29 cellular contexts compared by ENCODE assay signal in genomic region chr19:32070101-32070500, GRCh38.
"Had no signal": no experiment of that assay in that cellular context is flagged by ENCODE, and none has a peak within 500 bp of the region (broad histone marks: within the 10 kb centered on the region; RNA-seq: fewer than 3 reads in every experiment).

No MANE protein-coding gene starts in this region.

- H3K4me1 ChIP-seq: pancreas, psoas muscle, right lobe of liver, sigmoid colon, stomach, thyroid gland, tibial nerve, upper lobe of left lung, vagina had no signal

- ATAC-seq: naive thymus-derived CD8-positive, alpha-beta T cell; pancreas; psoas muscle; right cardiac atrium; stimulated activated effector memory CD8-positive, alpha-beta T cell treated with anti-CD3 and anti-CD28 coated beads, Interleukin-12 subunit alpha, Interleukin-12 subunit beta, amount 100 ng/mL, for 72 hours; stimulated activated naive B cell treated with anti-CD40 and anti-IgM and Interleukin-4, amounts not matched to agents 10 μg/mL and 1 μg/mL and 100 μg/mL, for 72 hours had no signal

- H3K27me3 ChIP-seq: neural progenitor cell, neutrophil, right lobe of liver, stomach, thyroid gland, tibial nerve, upper lobe of left lung, vagina had no signal

- H3K4me3 Mint-ChIP-seq: naive B cell; naive thymus-derived CD8-positive, alpha-beta T cell; natural killer cell treated with Interleukin-12 subunit alpha and Interleukin-12 subunit beta and Interleukin-15 and Interleukin-18, amount 100 ng/mL, for 72 hours; nephron progenitor cell; neural progenitor cell; stimulated activated effector memory CD8-positive, alpha-beta T cell treated with anti-CD3 and anti-CD28 coated beads, Interleukin-12 subunit alpha, Interleukin-12 subunit beta, amount 100 ng/mL, for 72 hours; stimulated activated naive B cell treated with anti-CD40 and anti-IgM and Interleukin-4, amounts not matched to agents 10 μg/mL and 1 μg/mL and 100 μg/mL, for 72 hours; stimulated activated naive CD8-positive, alpha-beta T cell treated with anti-CD3 and anti-CD28 coated beads, Interleukin-15, Interleukin-2, amounts not matched to agents 100 ng/mL and 50 ng/mL, for 24 hours had no signal

- DNase-seq: naive B cell; naive thymus-derived CD8-positive, alpha-beta T cell; nephron progenitor cell; nucleus accumbens; pancreas; psoas muscle; right cardiac atrium; right lobe of liver; sigmoid colon; small intestine; stimulated activated CD4-positive, alpha-beta T cell treated with anti-CD3 and anti-CD28 coated beads, Interleukin-15, amount 100 ng/mL, for 24 hours; stimulated activated CD4-positive, alpha-beta T cell treated with anti-CD3 and anti-CD28 coated beads, Interleukin-2, amount 100 ng/mL, for 24 hours; stimulated activated CD4-positive, alpha-beta T cell treated with anti-CD3 and anti-CD28 coated beads, Interleukin-2, amount 100 ng/mL, for 48 hours; stimulated activated CD4-positive, alpha-beta T cell treated with anti-CD3 and anti-CD28 coated beads, Interleukin-4, amount 100 ng/mL, for 24 hours; stimulated activated naive B cell treated with anti-CD40 and anti-IgM and Interleukin-4, amounts not matched to agents 10 μg/mL and 1 μg/mL and 100 μg/mL, for 72 hours; stimulated activated naive CD4-positive, alpha-beta T cell treated with Interleukin-2 at 50 U/mL for 16 hours; stomach; thyroid gland; trophoblast cell had no signal

- H3K27ac Mint-ChIP-seq: naive B cell; natural killer cell treated with Interleukin-12 subunit alpha and Interleukin-12 subunit beta and Interleukin-15 and Interleukin-18, amount 100 ng/mL, for 72 hours; nephron progenitor cell; neural progenitor cell; progenitor cell of endocrine pancreas; stimulated activated effector memory CD8-positive, alpha-beta T cell treated with anti-CD3 and anti-CD28 coated beads, Interleukin-12 subunit alpha, Interleukin-12 subunit beta, amount 100 ng/mL, for 72 hours; stimulated activated naive B cell treated with anti-CD40 and anti-IgM and Interleukin-4, amounts not matched to agents 10 μg/mL and 1 μg/mL and 100 μg/mL, for 72 hours; stimulated activated naive CD8-positive, alpha-beta T cell treated with anti-CD3 and anti-CD28 coated beads, Interleukin-15, Interleukin-2, amounts not matched to agents 100 ng/mL and 50 ng/mL, for 24 hours had no signal

- H3K4me3 ChIP-seq: neural progenitor cell, pancreas, psoas muscle, right lobe of liver, sigmoid colon, stomach, thoracic aorta, thyroid gland, tibial nerve, upper lobe of left lung, vagina had no signal

- H3K9me3 Mint-ChIP-seq: natural killer cell treated with Interleukin-12 subunit alpha and Interleukin-12 subunit beta and Interleukin-15 and Interleukin-18, amount 100 ng/mL, for 72 hours; nephron progenitor cell; neural progenitor cell; stimulated activated effector memory CD8-positive, alpha-beta T cell treated with anti-CD3 and anti-CD28 coated beads, Interleukin-12 subunit alpha, Interleukin-12 subunit beta, amount 100 ng/mL, for 72 hours; stimulated activated naive B cell treated with anti-CD40 and anti-IgM and Interleukin-4, amounts not matched to agents 10 μg/mL and 1 μg/mL and 100 μg/mL, for 72 hours; stimulated activated naive CD8-positive, alpha-beta T cell treated with anti-CD3 and anti-CD28 coated beads, Interleukin-15, Interleukin-2, amounts not matched to agents 100 ng/mL and 50 ng/mL, for 24 hours had no signal

- H3K4me1 Mint-ChIP-seq: naive B cell; naive thymus-derived CD8-positive, alpha-beta T cell; nephron progenitor cell; stimulated activated effector memory CD8-positive, alpha-beta T cell treated with anti-CD3 and anti-CD28 coated beads, Interleukin-12 subunit alpha, Interleukin-12 subunit beta, amount 100 ng/mL, for 72 hours; stimulated activated naive B cell treated with anti-CD40 and anti-IgM and Interleukin-4, amounts not matched to agents 10 μg/mL and 1 μg/mL and 100 μg/mL, for 72 hours had no signal

- H2AFZ ChIP-seq: neural progenitor cell had no signal

- H3K36me3 Mint-ChIP-seq: naive B cell; naive thymus-derived CD8-positive, alpha-beta T cell; natural killer cell treated with Interleukin-12 subunit alpha and Interleukin-12 subunit beta and Interleukin-15 and Interleukin-18, amount 100 ng/mL, for 72 hours; neural progenitor cell; stimulated activated effector memory CD8-positive, alpha-beta T cell treated with anti-CD3 and anti-CD28 coated beads, Interleukin-12 subunit alpha, Interleukin-12 subunit beta, amount 100 ng/mL, for 72 hours; stimulated activated naive B cell treated with anti-CD40 and anti-IgM and Interleukin-4, amounts not matched to agents 10 μg/mL and 1 μg/mL and 100 μg/mL, for 72 hours had no signal

- H3K36me3 ChIP-seq: neural progenitor cell, neutrophil, pancreas, right lobe of liver, sigmoid colon, stomach, thoracic aorta, thyroid gland, tibial nerve, upper lobe of left lung, vagina had no signal

- H3K4me2 ChIP-seq: neural progenitor cell had no signal

- H3K27ac ChIP-seq: neural progenitor cell, neutrophil, pancreas, psoas muscle, right lobe of liver, sigmoid colon, stomach, thoracic aorta, thyroid gland, tibial nerve, upper lobe of left lung, vagina had no signal

- H3K27me3 Mint-ChIP-seq: naive B cell; stimulated activated naive B cell treated with anti-CD40 and anti-IgM and Interleukin-4, amounts not matched to agents 10 μg/mL and 1 μg/mL and 100 μg/mL, for 72 hours; stimulated activated naive CD8-positive, alpha-beta T cell treated with anti-CD3 and anti-CD28 coated beads, Interleukin-15, Interleukin-2, amounts not matched to agents 100 ng/mL and 50 ng/mL, for 24 hours had no signal
